In the genomic region with DNA sequence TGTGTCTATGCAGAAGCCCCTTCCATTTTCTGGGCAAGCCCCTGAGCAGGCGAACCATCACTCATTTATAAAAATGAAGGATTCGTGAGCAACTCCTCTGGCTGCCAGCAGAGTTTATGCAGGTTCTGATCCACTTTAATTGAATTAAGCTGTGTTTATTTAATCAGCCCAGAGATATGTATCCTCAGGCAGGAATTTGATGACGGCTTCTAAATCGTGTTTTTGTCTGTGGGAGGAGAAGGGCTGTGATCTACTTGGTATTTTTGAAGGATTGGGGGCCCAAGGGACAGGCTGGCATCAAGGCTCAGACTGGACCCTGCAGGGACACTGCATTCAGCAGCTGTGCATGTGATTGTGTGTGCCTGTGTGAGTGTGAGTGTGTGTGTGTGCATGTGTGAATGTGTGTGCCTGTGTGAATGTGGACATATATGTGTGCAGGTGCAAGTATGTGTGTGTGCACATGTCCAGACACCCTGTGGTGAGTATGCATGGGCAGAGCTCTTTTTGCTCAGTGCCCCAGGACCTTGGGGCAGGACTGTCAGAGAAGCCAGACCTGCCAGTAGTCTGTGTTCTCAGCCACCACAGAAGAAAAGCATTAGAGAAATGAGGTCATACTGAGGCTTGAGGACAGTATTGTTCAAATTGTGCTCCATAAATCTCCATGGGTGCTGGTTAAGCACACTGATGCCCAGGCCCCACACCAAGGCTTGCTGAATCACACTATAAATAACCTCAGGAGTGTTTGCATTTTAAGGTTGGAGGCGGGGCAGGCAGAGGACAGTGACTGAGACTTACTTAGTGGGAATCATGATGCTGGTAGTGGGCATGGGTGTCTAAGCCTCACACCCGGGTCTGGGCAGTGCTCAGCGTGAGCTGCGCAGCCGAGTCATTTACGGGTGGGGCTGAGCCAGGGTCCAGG, we compare ENCODE assay signal across 1 cellular context.
TF ChIP-seq lines count a peak whose summit lies in the region.

No MANE protein-coding gene starts in this region.

TF ChIP-seq in SK-N-SH treated with all-trans-retinoic acid at 6 μM for 48 hours, 23 proteins besides CTCF, POLR2A, EP300 and RAD21 (continued from another document):
- TF ChIP-seq, protein P1, sequence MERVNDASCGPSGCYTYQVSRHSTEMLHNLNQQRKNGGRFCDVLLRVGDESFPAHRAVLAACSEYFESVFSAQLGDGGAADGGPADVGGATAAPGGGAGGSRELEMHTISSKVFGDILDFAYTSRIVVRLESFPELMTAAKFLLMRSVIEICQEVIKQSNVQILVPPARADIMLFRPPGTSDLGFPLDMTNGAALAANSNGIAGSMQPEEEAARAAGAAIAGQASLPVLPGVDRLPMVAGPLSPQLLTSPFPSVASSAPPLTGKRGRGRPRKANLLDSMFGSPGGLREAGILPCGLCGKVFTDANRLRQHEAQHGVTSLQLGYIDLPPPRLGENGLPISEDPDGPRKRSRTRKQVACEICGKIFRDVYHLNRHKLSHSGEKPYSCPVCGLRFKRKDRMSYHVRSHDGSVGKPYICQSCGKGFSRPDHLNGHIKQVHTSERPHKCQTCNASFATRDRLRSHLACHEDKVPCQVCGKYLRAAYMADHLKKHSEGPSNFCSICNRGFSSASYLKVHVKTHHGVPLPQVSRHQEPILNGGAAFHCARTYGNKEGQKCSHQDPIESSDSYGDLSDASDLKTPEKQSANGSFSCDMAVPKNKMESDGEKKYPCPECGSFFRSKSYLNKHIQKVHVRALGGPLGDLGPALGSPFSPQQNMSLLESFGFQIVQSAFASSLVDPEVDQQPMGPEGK (CRISPR knock-in tag; IDR thresholded peaks at IDR 0.05; ENCODE audit: borderline replicate concordance): 0 out of 2 replicates have a peak, but pooled peaks have one; percentile 31
- no peak for TF ChIP-seq GLIS3 (CRISPR knock-in tag; IDR thresholded peaks at IDR 0.05)
